ENCODE assay signal across 8 cellular contexts in the genomic region with DNA sequence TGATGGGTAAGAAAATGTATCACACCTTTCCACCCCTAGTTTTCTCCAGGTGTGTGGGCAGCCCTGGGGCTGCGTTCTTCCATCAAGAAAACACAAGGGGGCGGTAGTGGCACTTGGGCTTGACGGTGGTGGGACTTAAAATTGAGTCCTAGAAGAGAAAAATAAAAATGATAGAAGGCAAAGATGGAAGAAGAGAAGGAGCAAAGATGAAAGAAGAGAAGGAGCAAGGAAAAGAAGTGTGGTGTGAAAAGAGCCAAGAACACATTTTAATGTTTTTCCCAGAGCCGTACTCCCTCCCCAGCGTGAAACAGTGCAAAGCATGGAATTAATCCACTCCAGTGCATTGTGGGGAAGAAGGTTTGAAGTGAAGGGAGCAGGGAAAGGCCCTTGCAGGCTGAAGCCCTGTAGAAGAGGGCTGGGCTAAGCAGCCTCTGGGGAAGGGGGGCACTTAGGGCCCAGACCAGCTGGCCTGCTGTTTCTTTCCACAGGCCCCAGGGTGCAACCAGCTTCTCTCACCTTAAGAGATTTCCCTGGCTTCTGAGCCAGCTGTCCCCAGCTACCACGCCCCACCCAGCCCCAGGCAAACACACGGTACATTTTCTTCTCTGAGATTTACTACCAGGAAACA.
DNase-seq lines count a peak whose midpoint lies in the region.

No MANE protein-coding gene starts in this region.

- DNase-seq in NCI-H2196 (lab: John Stamatoyannopoulos, UW; ENCODE audit: unreplicated experiment) (peak; percentile 12), NCI-H2196 treated with DMSO at 0.1 percent for 48 hours (lab: John Stamatoyannopoulos, UW; ENCODE audit: unreplicated experiment) (no peak), LoVo (ENCODE audit: low spot score) (peak; percentile 42), SHP77 treated with DMSO at 0.1 percent for 48 hours (lab: John Stamatoyannopoulos, UW) (peak; percentile 32), kidney tubule cell (ENCODE audit: low spot score) (peak; percentile 63), NOMO-1 treated with dmso at 0.1 percent for 144 hours (lab: John Stamatoyannopoulos, UW; ENCODE audit: unreplicated experiment) (no peak)
- DNase-seq in central memory CD4-positive, alpha-beta T cell: peak; percentile 15
- DNase-seq in stimulated activated CD4-positive, alpha-beta T cell treated with anti-CD3 and anti-CD28 coated beads, Interleukin-2, amount 100 ng/mL, for 48 hours: peak; percentile 33 to 34

Comparison
In these comparisons a context has a peak if more than half of its experiments do, and no peak if none do; other contexts are left out.
1. DNase-seq: peak in NCI-H2196 (single experiment), LoVo (single experiment), SHP77 treated with DMSO at 0.1 percent for 48 hours (single experiment), central memory CD4-positive, alpha-beta T cell (single experiment), kidney tubule cell (single experiment) and stimulated activated CD4-positive, alpha-beta T cell treated with anti-CD3 and anti-CD28 coated beads, Interleukin-2, amount 100 ng/mL, for 48 hours (2 of 2); none in NCI-H2196 treated with DMSO at 0.1 percent for 48 hours (single experiment) and NOMO-1 treated with dmso at 0.1 percent for 144 hours (single experiment).